22 cellular contexts compared by ENCODE assay signal in genomic region chr2:169999041-169999440, GRCh38.
DNase-seq lines count a peak whose midpoint lies in the region; ATAC-seq and TF ChIP-seq lines count a peak whose summit lies in the region.
"Had no signal": no experiment of that assay in that cellular context is flagged by ENCODE, and none has a peak within 500 bp of the region (broad histone marks: within the 10 kb centered on the region; RNA-seq: fewer than 3 reads in every experiment).

No MANE protein-coding gene starts in this region.

- H3K27me3 Mint-ChIP-seq in H9 (ENCODE audit: low read depth): no peaks in the 10 kb centered on the region
- H3K27me3 Mint-ChIP-seq: activated naive CD8-positive, alpha-beta T cell treated with anti-CD3 and anti-CD28 coated beads, Interleukin-2, amount 10 ng/mL, durations not matched to agents 7 days and 5 days; CD4-positive, CD25-positive, alpha-beta regulatory T cell; naive thymus-derived CD4-positive, alpha-beta T cell; stimulated activated naive CD8-positive, alpha-beta T cell treated with anti-CD3 and anti-CD28 coated beads, Interleukin-15, Interleukin-2, amounts not matched to agents 100 ng/mL and 50 ng/mL, for 24 hours; type B pancreatic cell had no signal

- H3K36me3 Mint-ChIP-seq in H9 (ENCODE audit: insufficient read depth in 1 of 3, low read depth in 3 of 3): peaks cover 19 to 56% (median 36%) of the 10 kb centered on the region in 3 experiments; a peak in 6 of 7 replicates

- no peak overlapping the region for H2BK20ac ChIP-seq in H9 (ENCODE audit: low read depth, low read length, poor library complexity, severe bottlenecking)

- H3K18ac ChIP-seq in H9 (ENCODE audit: insufficient read length, low read depth, low read length): no peak overlapping the region

- H2BK5ac ChIP-seq in H9 (ENCODE audit: insufficient read length, low read length): no peak overlapping the region

- H3K36me3 ChIP-seq in aorta (ENCODE audit: control insufficient read depth in 1 of 2, insufficient read depth in 2 of 2, low read length in 1 of 2): peaks cover 0 to 4% of the 10 kb centered on the region in 2 donors

- H2AFZ ChIP-seq in H9 (ENCODE audit: low read length): no peak overlapping the region

- intact Hi-C loops in aorta (cut with DNase I): no loop called here

- no peak overlapping the region for H3K4me3 Mint-ChIP-seq in H9
- H3K4me3 Mint-ChIP-seq: activated naive CD8-positive, alpha-beta T cell treated with anti-CD3 and anti-CD28 coated beads, Interleukin-2, amount 10 ng/mL, durations not matched to agents 7 days and 5 days; activated T-cell treated with anti-CD3 and anti-CD28 coated beads, Interleukin-2, amount 50 U/mL, for 72 hours; CD4-positive, CD25-positive, alpha-beta regulatory T cell; naive thymus-derived CD4-positive, alpha-beta T cell; stimulated activated naive CD8-positive, alpha-beta T cell treated with anti-CD3 and anti-CD28 coated beads, Interleukin-15, Interleukin-2, amounts not matched to agents 100 ng/mL and 50 ng/mL, for 24 hours; type B pancreatic cell had no signal

- no peak overlapping the region for H3K9ac ChIP-seq in H9 (ENCODE audit: extremely low read depth, insufficient read length, low read length)

- H3K4me1 ChIP-seq in aorta (ENCODE audit: control insufficient read depth in 1 of 2, insufficient read depth in 2 of 2, low read length in 2 of 2): no peaks in the 10 kb centered on the region
- no peaks in the 10 kb centered on the region for H3K4me1 ChIP-seq in H9 (ENCODE audit: insufficient read depth, low read length)
- H3K4me1 ChIP-seq: gastrocnemius medialis had no signal

- no peak overlapping the region for H3K27ac Mint-ChIP-seq in H9
- H3K27ac Mint-ChIP-seq: activated naive CD8-positive, alpha-beta T cell treated with anti-CD3 and anti-CD28 coated beads, Interleukin-2, amount 10 ng/mL, durations not matched to agents 7 days and 5 days; activated T-cell treated with anti-CD3 and anti-CD28 coated beads, Interleukin-2, amount 50 U/mL, for 72 hours; CD4-positive, CD25-positive, alpha-beta regulatory T cell; stimulated activated naive CD8-positive, alpha-beta T cell treated with anti-CD3 and anti-CD28 coated beads, Interleukin-15, Interleukin-2, amounts not matched to agents 100 ng/mL and 50 ng/mL, for 24 hours; type B pancreatic cell had no signal

- H3K79me1 ChIP-seq in H9 (ENCODE audit: insufficient read depth, low read depth, low read length, poor library complexity, severe bottlenecking): no peaks in the 10 kb centered on the region

- no peak for TF ChIP-seq CTCF in fibroblast of mammary gland (conservative IDR thresholded peaks at IDR 0.05; ENCODE audit: control insufficient read depth, insufficient read depth, low read depth, low read length)
- TF ChIP-seq CTCF in H9 (conservative IDR thresholded peaks at IDR 0.05): no peak

- H3K27ac ChIP-seq in aorta (ENCODE audit: low read depth in 1 of 2, low read length in 2 of 2) (peak overlapping the region in 1 of 2 donors; percentile 57), H9 (ENCODE audit: insufficient read length, low read depth, low read length) (no peak overlapping the region)
- H3K27ac ChIP-seq: brain microvascular endothelial cell had no signal

- H2AK5ac ChIP-seq in H9 (ENCODE audit: insufficient read length, low read length): no peak overlapping the region

- H3K4me2 ChIP-seq in H9 (ENCODE audit: insufficient read depth, insufficient read length, low read length): no peak overlapping the region

- H4K8ac ChIP-seq in H9 (replicated peaks; ENCODE audit: insufficient read length, low read depth, low read length): no peak overlapping the region

- DNase-seq in NCI-H2196 (lab: John Stamatoyannopoulos, UW; ENCODE audit: unreplicated experiment) (peak; percentile 11), NCI-H2196 treated with DMSO at 0.1 percent for 48 hours (lab: John Stamatoyannopoulos, UW; ENCODE audit: unreplicated experiment) (no peak), NCI-H748 (lab: John Stamatoyannopoulos, UW; ENCODE audit: unreplicated experiment) (peak; percentile 54), fibroblast of mammary gland (ENCODE audit: low read depth) (peak; percentile 61), aorta (no peak), AML-193 (lab: John Stamatoyannopoulos, UW) (no peak), H9 (no peak), germinal center (ENCODE audit: low spot score) (no peak)
- DNase-seq: 8988T; activated CD8-positive, alpha-beta memory T cell treated with anti-CD3 and anti-CD28 coated beads for 24 hours; activated naive CD8-positive, alpha-beta T cell treated with anti-CD3 and anti-CD28 coated beads, Interleukin-2, amount 10 ng/mL, durations not matched to agents 7 days and 5 days; activated T-cell treated with anti-CD3 and anti-CD28 coated beads, Interleukin-2, amount 50 U/mL, for 72 hours; brain microvascular endothelial cell; CD4-positive, CD25-positive, alpha-beta regulatory T cell; cortex of kidney; gastrocnemius medialis; naive thymus-derived CD4-positive, alpha-beta T cell; NK-92 treated with Interleukin-12 subunit alpha and Interleukin-12 subunit beta, amount 100 ng/mL, for 24 hours; RPMI8226; stimulated activated CD4-positive, alpha-beta T cell treated with anti-CD3 and anti-CD28 coated beads, Interleukin-2, amount 100 ng/mL, for 24 hours had no signal

- H3K4ac ChIP-seq in H9 (ENCODE audit: low read depth, low read length): no peak overlapping the region

- H3K23me2 ChIP-seq in H9 (ENCODE audit: insufficient read length, low read depth, low read length, poor library complexity, severe bottlenecking): no peaks in the 10 kb centered on the region

- WGBS in aorta, 2 donors: 52 to 63% methylated on average over 3 of the region's 3 CpGs
- no CpG with 5 or more reads among the region's 3 CpGs for WGBS in H9 (ENCODE audit: extremely low coverage, insufficient read length, low lambda C conversion rate)

- no peaks in the 10 kb centered on the region for H3K27me3 ChIP-seq in aorta (ENCODE audit: control insufficient read depth in 1 of 2, insufficient read depth in 2 of 2, low read length in 1 of 2)
- no peaks in the 10 kb centered on the region for H3K27me3 ChIP-seq in H9 (ENCODE audit: insufficient read depth, low read length)
- H3K27me3 ChIP-seq: brain microvascular endothelial cell, gastrocnemius medialis had no signal

- no peak overlapping the region for H4K91ac ChIP-seq in H9 (ENCODE audit: insufficient read length, low read depth, low read length)

- no peaks in the 10 kb centered on the region for H3K79me2 ChIP-seq in H9 (ENCODE audit: insufficient read depth, low read length)

- no peak overlapping the region for H3T11ph ChIP-seq in H9 (ENCODE audit: low read length)

- no peak overlapping the region for H3K56ac ChIP-seq in H9 (ENCODE audit: insufficient read length, low read depth, low read length)

- H2BK15ac ChIP-seq in H9 (ENCODE audit: low read depth, low read length): no peak overlapping the region

- H3K9me3 ChIP-seq in aorta (ENCODE audit: control insufficient read depth, low read length) (no peaks in the 10 kb centered on the region), H9 (ENCODE audit: control insufficient read depth, low read depth, low read length) (no peaks in the 10 kb centered on the region)

- peaks cover 0 to 3% of the 10 kb centered on the region in 2 experiments; a peak in 1 of 4 replicates for H3K4me1 Mint-ChIP-seq in H9

- H4K5ac ChIP-seq in H9 (ENCODE audit: insufficient read length, low read depth, low read length): no peak overlapping the region

- H3K9me3 Mint-ChIP-seq in H9: peaks cover 4 to 12% of the 10 kb centered on the region in 2 experiments; a peak in 3 of 5 replicates
- H3K9me3 Mint-ChIP-seq: activated T-cell treated with anti-CD3 and anti-CD28 coated beads, Interleukin-2, amount 50 U/mL, for 72 hours; CD4-positive, CD25-positive, alpha-beta regulatory T cell; naive thymus-derived CD4-positive, alpha-beta T cell; stimulated activated naive CD8-positive, alpha-beta T cell treated with anti-CD3 and anti-CD28 coated beads, Interleukin-15, Interleukin-2, amounts not matched to agents 100 ng/mL and 50 ng/mL, for 24 hours; type B pancreatic cell had no signal

- H3K4me3 ChIP-seq in fibroblast of mammary gland (ENCODE audit: control insufficient read depth, low read depth, low read length) (no peak overlapping the region), aorta (ENCODE audit: low read length in 2 of 2) (no peak overlapping the region)
- H3K4me3 ChIP-seq: gastrocnemius medialis had no signal

- no peaks in the 10 kb centered on the region for H4K20me1 ChIP-seq in H9 (ENCODE audit: control insufficient read depth, insufficient read depth, insufficient read length)

- H3K14ac ChIP-seq in H9 (ENCODE audit: insufficient read depth, low read length): no peak overlapping the region

- no peak overlapping the region for H2BK12ac ChIP-seq in H9 (ENCODE audit: insufficient read length, low read depth, low read length)

- no peak overlapping the region for H3K23ac ChIP-seq in H9 (ENCODE audit: insufficient read length, low read depth, low read length)

- ATAC-seq in aorta (ENCODE audit: low FRiP score): no peak
- ATAC-seq: activated T-cell treated with anti-CD3 and anti-CD28 coated beads, Interleukin-2, amount 50 U/mL, for 72 hours; gastrocnemius medialis; naive thymus-derived CD4-positive, alpha-beta T cell had no signal

- no peak overlapping the region for H2BK120ac ChIP-seq in H9 (ENCODE audit: low read depth, low read length, poor library complexity, severe bottlenecking)

Comparison
In these comparisons a context has a peak if more than half of its experiments do, and no peak if none do; other contexts are left out.
1. DNase-seq: peak in NCI-H2196 (single experiment), NCI-H748 (single experiment) and fibroblast of mammary gland (single experiment); none in NCI-H2196 treated with DMSO at 0.1 percent for 48 hours (single experiment), aorta (0 of 2), AML-193 (0 of 2), H9 (single experiment) and germinal center (single experiment).